Comparison of ENCODE assay signal across 18 cellular contexts in the genomic region with DNA sequence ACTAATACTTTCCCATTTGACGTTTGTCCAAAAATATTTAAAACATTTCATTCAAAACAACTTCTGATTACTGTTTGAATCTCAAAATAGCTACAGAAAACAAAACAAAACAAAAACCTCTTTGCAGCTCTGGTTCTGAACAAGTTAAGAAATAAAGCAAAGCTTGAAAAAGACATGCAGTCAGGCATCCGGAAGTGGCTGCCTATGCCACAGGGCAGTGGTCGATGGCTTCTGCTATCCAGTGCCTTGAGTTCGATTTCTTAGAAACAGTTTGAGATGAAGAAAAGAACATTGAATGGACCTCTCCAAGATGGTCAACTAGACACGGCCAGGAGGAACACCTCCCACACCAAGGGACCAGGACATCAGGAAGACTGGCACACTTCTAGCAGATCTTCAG.
"Had no signal": no experiment of that assay in that cellular context is flagged by ENCODE, and none has a peak within 500 bp of the region (broad histone marks: within the 10 kb centered on the region; RNA-seq: fewer than 3 reads in every experiment).

No MANE protein-coding gene starts in this region.

- H3K9me3 ChIP-seq: colonic mucosa, tibial artery, uterus had no signal

- H3K27me3 ChIP-seq: colonic mucosa, foreskin keratinocyte, heart left ventricle, suprapubic skin, tibial artery, upper lobe of left lung, uterus had no signal

- DNase-seq: colonic mucosa; effector CD4-positive, alpha-beta T cell; endodermal cell; foreskin keratinocyte; heart left ventricle; hypothalamus; kidney glomerular epithelial cell; mammary epithelial cell; naive thymus-derived CD4-positive, alpha-beta T cell; nephron progenitor cell; small intestine; stimulated activated CD4-positive, alpha-beta T cell treated with anti-CD3 and anti-CD28 coated beads, Interleukin-12 subunit alpha, Interleukin-12 subunit beta, amount 100 ng/mL, for 4 hours; stimulated activated naive CD8-positive, alpha-beta T cell treated with anti-CD3 and anti-CD28 coated beads, Interleukin-15, Interleukin-2, amounts not matched to agents 100 U/mL and 50 U/mL, for 24 hours; tibial artery; uterus had no signal

- H3K36me3 ChIP-seq: colonic mucosa, heart left ventricle, suprapubic skin, tibial artery, upper lobe of left lung, uterus had no signal

- H3K27ac ChIP-seq: colonic mucosa, foreskin keratinocyte, heart left ventricle, suprapubic skin, tibial artery, upper lobe of left lung, uterus had no signal

- H3K4me1 ChIP-seq: colonic mucosa, foreskin keratinocyte, heart left ventricle, suprapubic skin, upper lobe of left lung, uterus had no signal

- H3K4me3 ChIP-seq: colonic mucosa, heart left ventricle, suprapubic skin, tibial artery, upper lobe of left lung, uterus had no signal

- ATAC-seq: foreskin keratinocyte; heart left ventricle; naive thymus-derived CD4-positive, alpha-beta T cell; right cardiac atrium; stimulated activated naive CD8-positive, alpha-beta T cell treated with anti-CD3 and anti-CD28 coated beads, Interleukin-15, Interleukin-2, amounts not matched to agents 100 U/mL and 50 U/mL, for 24 hours had no signal
